In genomic region chr15:85016275-85016674, GRCh38 we compare ENCODE assay signal across 28 cellular contexts.
"Had no signal": no experiment of that assay in that cellular context is flagged by ENCODE, and none has a peak within 500 bp of the region (broad histone marks: within the 10 kb centered on the region; RNA-seq: fewer than 3 reads in every experiment).

No MANE protein-coding gene starts in this region.

- FAIRE-seq: keratinocyte had no signal

- H3K9me3 ChIP-seq: lower lobe of right lung, ovary, right atrium auricular region, right lobe of liver, stomach, testis, thyroid gland, transverse colon, upper lobe of left lung, vagina had no signal

- ATAC-seq: left cardiac atrium; left lobe of liver; left ventricle myocardium superior; lower lobe of right lung; naive thymus-derived CD4-positive, alpha-beta T cell; natural killer cell treated with Interleukin-12 subunit alpha and Interleukin-12 subunit beta and Interleukin-15 and Interleukin-18, amount 100 ng/mL, for 72 hours; right lobe of liver; stimulated activated naive B cell treated with anti-CD40 and anti-IgM and Interleukin-4, amounts not matched to agents 10 μg/mL and 1 μg/mL and 100 μg/mL, for 72 hours; stimulated activated naive CD8-positive, alpha-beta T cell treated with anti-CD3 and anti-CD28 coated beads, Interleukin-15, Interleukin-2, amounts not matched to agents 100 U/mL and 50 U/mL, for 24 hours had no signal

- H3K4me2 ChIP-seq: smooth muscle cell had no signal

- H3K36me3 ChIP-seq: lower lobe of right lung, ovary, right atrium auricular region, right lobe of liver, stomach, thyroid gland, transverse colon, upper lobe of left lung, vagina had no signal

- H3K36me3 Mint-ChIP-seq: natural killer cell treated with Interleukin-12 subunit alpha and Interleukin-12 subunit beta and Interleukin-15 and Interleukin-18, amount 100 ng/mL, for 72 hours had no signal

- H3K4me1 ChIP-seq: testis had no signal

- H3K9me3 Mint-ChIP-seq: natural killer cell treated with Interleukin-12 subunit alpha and Interleukin-12 subunit beta and Interleukin-15 and Interleukin-18, amount 100 ng/mL, for 72 hours had no signal

- H3K4me3 Mint-ChIP-seq: naive thymus-derived CD4-positive, alpha-beta T cell; natural killer cell treated with Interleukin-12 subunit alpha and Interleukin-12 subunit beta and Interleukin-15 and Interleukin-18, amount 100 ng/mL, for 72 hours had no signal

- DNase-seq: hippocampal formation; kidney glomerular epithelial cell; left cardiac atrium; left ventricle myocardium superior; lower lobe of right lung; mammary epithelial cell; mesenchymal stem cell; naive thymus-derived CD4-positive, alpha-beta T cell; ovary; right lobe of liver; stimulated activated CD4-positive, alpha-beta T cell treated with anti-CD3 and anti-CD28 coated beads, Interleukin-1b, Interleukin-23, amount 100 ng/mL, for 48 hours; stimulated activated CD4-positive, alpha-beta T cell treated with anti-CD3 and anti-CD28 coated beads, Interleukin-2, amount 100 ng/mL, for 48 hours; stimulated activated CD4-positive, alpha-beta T cell treated with anti-CD3 and anti-CD28 coated beads, Interleukin-4, amount 100 ng/mL, for 4 hours; stimulated activated CD8-positive, alpha-beta memory T cell treated with anti-CD3 and anti-CD28 coated beads, Interleukin-4, amount 100 ng/mL, for 48 hours; stimulated activated naive B cell treated with anti-CD40 and anti-IgM and Interleukin-4, amounts not matched to agents 10 μg/mL and 1 μg/mL and 100 μg/mL, for 72 hours; stimulated activated naive CD8-positive, alpha-beta T cell treated with anti-CD3 and anti-CD28 coated beads, Interleukin-15, Interleukin-2, amounts not matched to agents 100 U/mL and 50 U/mL, for 24 hours; stomach; testis; thyroid gland; transverse colon; upper lobe of left lung had no signal

- H3K4me3 ChIP-seq: lower lobe of right lung, ovary, right atrium auricular region, right lobe of liver, smooth muscle cell, stomach, testis, thyroid gland, transverse colon, upper lobe of left lung, vagina had no signal

- H3K27ac ChIP-seq: lower lobe of right lung, ovary, right atrium auricular region, right lobe of liver, stomach, testis, thyroid gland, transverse colon, upper lobe of left lung, vagina had no signal

- H3K27ac Mint-ChIP-seq: naive thymus-derived CD4-positive, alpha-beta T cell; natural killer cell treated with Interleukin-12 subunit alpha and Interleukin-12 subunit beta and Interleukin-15 and Interleukin-18, amount 100 ng/mL, for 72 hours; progenitor cell of endocrine pancreas had no signal

- H3K27me3 Mint-ChIP-seq: naive thymus-derived CD4-positive, alpha-beta T cell; natural killer cell treated with Interleukin-12 subunit alpha and Interleukin-12 subunit beta and Interleukin-15 and Interleukin-18, amount 100 ng/mL, for 72 hours; progenitor cell of endocrine pancreas; stimulated activated naive B cell treated with anti-CD40 and anti-IgM and Interleukin-4, amounts not matched to agents 10 μg/mL and 1 μg/mL and 100 μg/mL, for 72 hours had no signal

- H3K27me3 ChIP-seq: ovary, right atrium auricular region, right lobe of liver, stomach, testis, thyroid gland, transverse colon, upper lobe of left lung, vagina had no signal
